Comparison of ENCODE assay signal across 14 cellular contexts in genomic region chrX:116198810-116199209, GRCh38. TPM values are rescaled to one million over a fixed set of nuclear protein-coding genes. Genes with fewer than 3 reads are reported as not detected.
A peak's percentile ranks its signal among the peaks of the same experiment; 100 is the strongest.
DNase-seq lines count a peak whose midpoint lies in the region; ATAC-seq and TF ChIP-seq lines count a peak whose summit lies in the region.
"Had no signal": no experiment of that assay in that cellular context is flagged by ENCODE, and none has a peak within 500 bp of the region (broad histone marks: within the 10 kb centered on the region; RNA-seq: fewer than 3 reads in every experiment).

No MANE protein-coding gene starts in this region.

- no peaks in the 10 kb centered on the region for H3K36me3 Mint-ChIP-seq in activated naive CD4-positive, alpha-beta T cell treated with anti-CD3 and anti-CD28 coated beads, Interleukin-2, amount 50 U/mL, for 72 hours
- H3K36me3 Mint-ChIP-seq: activated naive CD8-positive, alpha-beta T cell treated with anti-CD3 and anti-CD28 coated beads, Interleukin-2, amount 10 ng/mL, durations not matched to agents 7 days and 5 days; IgD-negative memory B cell had no signal

- no peak overlapping the region for H3K27ac Mint-ChIP-seq in activated naive CD4-positive, alpha-beta T cell treated with anti-CD3 and anti-CD28 coated beads, Interleukin-2, amount 50 U/mL, for 72 hours
- H3K27ac Mint-ChIP-seq: activated naive CD8-positive, alpha-beta T cell treated with anti-CD3 and anti-CD28 coated beads, Interleukin-2, amount 10 ng/mL, durations not matched to agents 7 days and 5 days; IgD-negative memory B cell had no signal

- H3K27ac ChIP-seq in substantia nigra (ENCODE audit: low read depth, low read length, poor library complexity, severe bottlenecking): no peak overlapping the region

- ATAC-seq in HG02870 (IDR thresholded peaks at IDR 0.05; ENCODE audit: unreplicated experiment): peak; percentile 64
- ATAC-seq in activated naive CD4-positive, alpha-beta T cell treated with anti-CD3 and anti-CD28 coated beads, Interleukin-2, amount 50 U/mL, for 72 hours: no peak

- DNase-seq in RKO (ENCODE audit: low spot score) (peak; percentile 34), islet precursor cell (peak; percentile 46), NCI-H2196 treated with DMSO at 0.1 percent for 48 hours (lab: John Stamatoyannopoulos, UW; ENCODE audit: unreplicated experiment) (no peak), ecto neural progenitor cell (ENCODE audit: low spot score) (no peak), substantia nigra (lab: John Stamatoyannopoulos, UW) (no peak)
- DNase-seq in activated naive CD4-positive, alpha-beta T cell treated with anti-CD3 and anti-CD28 coated beads, Interleukin-2, amount 50 U/mL, for 72 hours (ENCODE audit: low spot score in 2 of 2): no peak
- DNase-seq: activated naive CD8-positive, alpha-beta T cell treated with anti-CD3 and anti-CD28 coated beads, Interleukin-2, amount 10 ng/mL, durations not matched to agents 7 days and 5 days; nucleus accumbens; stimulated activated CD4-positive, alpha-beta T cell treated with anti-CD3 and anti-CD28 coated beads, Interleukin-15, amount 100 ng/mL, for 24 hours had no signal

- TF ChIP-seq CTCF in GM12873 (IDR thresholded peaks at IDR 0.05; ENCODE audit: insufficient read depth, low read depth, low read length, missing control alignments): peak; percentile 53

- H3K9me3 Mint-ChIP-seq in activated naive CD4-positive, alpha-beta T cell treated with anti-CD3 and anti-CD28 coated beads, Interleukin-2, amount 50 U/mL, for 72 hours: no peaks in the 10 kb centered on the region
- H3K9me3 Mint-ChIP-seq: activated naive CD8-positive, alpha-beta T cell treated with anti-CD3 and anti-CD28 coated beads, Interleukin-2, amount 10 ng/mL, durations not matched to agents 7 days and 5 days; IgD-negative memory B cell had no signal

RNA-seq across cellular contexts. Expression of gene AGTR2, which starts 28.3 kb away (rescaled TPM):
- not detected for total RNA-seq in activated naive CD4-positive, alpha-beta T cell treated with anti-CD3 and anti-CD28 coated beads, Interleukin-2, amount 50 U/mL, for 72 hours
- total RNA-seq: activated naive CD8-positive, alpha-beta T cell treated with anti-CD3 and anti-CD28 coated beads, Interleukin-2, amount 10 ng/mL, durations not matched to agents 7 days and 5 days; dermis microvascular lymphatic vessel endothelial cell; lower leg skin had no signal

Comparison
In these comparisons a context has a peak if more than half of its experiments do, and no peak if none do; other contexts are left out.
1. DNase-seq: peak in RKO (single experiment) and islet precursor cell (single experiment); none in NCI-H2196 treated with DMSO at 0.1 percent for 48 hours (single experiment), activated naive CD4-positive, alpha-beta T cell treated with anti-CD3 and anti-CD28 coated beads, Interleukin-2, amount 50 U/mL, for 72 hours (0 of 2), ecto neural progenitor cell (single experiment) and substantia nigra (0 of 49).